ENCODE assay signal across 1 cellular context in genomic region chr9:93566408-93567270, GRCh38.
TF ChIP-seq lines count a peak whose summit lies in the region.

No MANE protein-coding gene starts in this region.

TF ChIP-seq in HepG2, 621 proteins besides CTCF, POLR2A, EP300 and RAD21 (continued from another document and continues in another):
- TF ChIP-seq SP4 (CRISPR knock-in tag; IDR thresholded peaks at IDR 0.05) (peak; percentile 56; the same call in 1 of the 2 replicates), SOX13 (IDR thresholded peaks at IDR 0.05) (no peak), SOX13 (CRISPR knock-in tag; conservative IDR thresholded peaks at IDR 0.05 in 1 of 2, IDR thresholded peaks at IDR 0.05 in 1 of 2) (peak in 1 of 2 experiments; percentile 40; a peak in 1 of 4 replicates), THAP11 (CRISPR knock-in tag; IDR thresholded peaks at IDR 0.05) (peak; percentile 83), FOXJ3 (CRISPR knock-in tag; IDR thresholded peaks at IDR 0.05; ENCODE audit: borderline replicate concordance) (no peak), ZBTB2 (CRISPR knock-in tag; IDR thresholded peaks at IDR 0.05; ENCODE audit: low read depth) (peak; percentile 49; the same call in 1 of the 2 replicates), ZNF720 (CRISPR knock-in tag; IDR thresholded peaks at IDR 0.05) (no peak), ARNT2 (CRISPR knock-in tag; IDR thresholded peaks at IDR 0.05; ENCODE audit: low read depth) (peak; percentile 80), BRD4 (CRISPR knock-in tag; IDR thresholded peaks at IDR 0.05) (peak; percentile 87; the same call in 1 of the 2 replicates), GATA4 (IDR thresholded peaks at IDR 0.05; ENCODE audit: borderline replicate concordance, low read depth) (peak; percentile 53; the same call in 1 of the 2 replicates), SKI (IDR thresholded peaks at IDR 0.05; ENCODE audit: partially characterized antibody) (peak; percentile 18), NR0B2 (CRISPR knock-in tag; IDR thresholded peaks at IDR 0.05) (peak; percentile 59; the same call in 1 of the 2 replicates), REST (IDR thresholded peaks at IDR 0.05; ENCODE audit: borderline replicate concordance in 1 of 2, low read depth in 1 of 2, low read length in 2 of 2) (0 out of 4 replicates have a peak, but pooled peaks of 1 of the 2 experiments have one; percentile 46), KLF13 (CRISPR knock-in tag; IDR thresholded peaks at IDR 0.05) (no peak), NFYC (CRISPR knock-in tag; IDR thresholded peaks at IDR 0.05) (peak; percentile 35; the same call in 1 of the 2 replicates), ZKSCAN8 (CRISPR knock-in tag; IDR thresholded peaks at IDR 0.05; ENCODE audit: borderline replicate concordance) (peak; percentile 83; the same call in 1 of the 2 replicates), ZNF275 (CRISPR knock-in tag; IDR thresholded peaks at IDR 0.05; ENCODE audit: borderline replicate concordance) (peak; percentile 90), DNMT3B (CRISPR knock-in tag; conservative IDR thresholded peaks at IDR 0.05) (no peak; the same call in 1 of the 2 replicates), AGO1 (IDR thresholded peaks at IDR 0.05; ENCODE audit: low read depth, low read length, poor library complexity, severe bottlenecking) (peak; percentile 91), ZNF747 (CRISPR knock-in tag; IDR thresholded peaks at IDR 0.05; ENCODE audit: borderline replicate concordance) (no peak), REL (CRISPR knock-in tag; conservative IDR thresholded peaks at IDR 0.05) (no peak), ESRRA (CRISPR knock-in tag; IDR thresholded peaks at IDR 0.05; ENCODE audit: low read depth) (peak; percentile 65; the same call in 1 of the 2 replicates), CEBPG (CRISPR knock-in tag; IDR thresholded peaks at IDR 0.05) (peak; percentile 14; the same call in 1 of the 2 replicates), ZNF800 (CRISPR knock-in tag; IDR thresholded peaks at IDR 0.05) (peak; percentile 80; the same call in 1 of the 2 replicates), ZNF235 (CRISPR knock-in tag; IDR thresholded peaks at IDR 0.05; ENCODE audit: borderline replicate concordance) (peak; percentile 82; the same call in 1 of the 2 replicates), ZBTB33 (CRISPR knock-in tag; IDR thresholded peaks at IDR 0.05) (peak; percentile 43; the same call in 1 of the 2 replicates), ZNF574 (CRISPR knock-in tag; IDR thresholded peaks at IDR 0.05) (peak; percentile 79), CBX1 (IDR thresholded peaks at IDR 0.05; ENCODE audit: low read depth) (peak; percentile 30), ZNF766 (CRISPR knock-in tag; IDR thresholded peaks at IDR 0.05; ENCODE audit: borderline replicate concordance) (peak; percentile 84; the same call in 1 of the 2 replicates), ZBTB8A (CRISPR knock-in tag; IDR thresholded peaks at IDR 0.05; ENCODE audit: borderline replicate concordance, low read depth) (no peak), TIGD3 (CRISPR knock-in tag; IDR thresholded peaks at IDR 0.05; ENCODE audit: borderline replicate concordance) (no peak), ZNF749 (CRISPR knock-in tag; IDR thresholded peaks at IDR 0.05; ENCODE audit: borderline replicate concordance) (peak; percentile 91), FOSL2 (CRISPR knock-in tag; IDR thresholded peaks at IDR 0.05) (peak; percentile 34; the same call in 1 of the 2 replicates), PCBP1 (IDR thresholded peaks at IDR 0.05; ENCODE audit: borderline replicate concordance, low read depth, low read length) (no peak), ZNF891 (CRISPR knock-in tag; IDR thresholded peaks at IDR 0.05) (no peak; the same call in 1 of the 2 replicates), ZFX (CRISPR knock-in tag; IDR thresholded peaks at IDR 0.05; ENCODE audit: low read depth) (peak; percentile 99), ZNF615 (CRISPR knock-in tag; IDR thresholded peaks at IDR 0.05; ENCODE audit: borderline replicate concordance) (no peak), ZKSCAN5 (CRISPR knock-in tag; IDR thresholded peaks at IDR 0.05) (no peak), TRAFD1 (CRISPR knock-in tag; IDR thresholded peaks at IDR 0.05; ENCODE audit: borderline replicate concordance) (0 out of 2 replicates have a peak, but pooled peaks have one; percentile 19), SALL1 (CRISPR knock-in tag; IDR thresholded peaks at IDR 0.05) (peak; percentile 86), ZNF24 (IDR thresholded peaks at IDR 0.05) (no peak), ATF7-NPFF (CRISPR knock-in tag; IDR thresholded peaks at IDR 0.05; ENCODE audit: low read depth) (peak; percentile 75), ZNF354B (CRISPR knock-in tag; IDR thresholded peaks at IDR 0.05) (no peak), CREB3 (CRISPR knock-in tag; IDR thresholded peaks at IDR 0.05) (0 out of 2 replicates have a peak, but pooled peaks have one; percentile 66), ISX (CRISPR knock-in tag; conservative IDR thresholded peaks at IDR 0.05) (0 out of 2 replicates have a peak, but pooled peaks have one; percentile 61)
